Comparison of ENCODE assay signal across 9 cellular contexts in genomic region chr2:28395334-28396061, GRCh38. TPM values are rescaled to one million over a fixed set of nuclear protein-coding genes. Genes with fewer than 3 reads are reported as not detected.
DNase-seq lines count a peak whose midpoint lies in the region; ATAC-seq and TF ChIP-seq lines count a peak whose summit lies in the region.
"Had no signal": no experiment of that assay in that cellular context is flagged by ENCODE, and none has a peak within 500 bp of the region (broad histone marks: within the 10 kb centered on the region; RNA-seq: fewer than 3 reads in every experiment).

No MANE protein-coding gene starts in this region.

- H3K4me3 Mint-ChIP-seq in mesothelial cell of epicardium = no peak overlapping the region
- H3K4me3 Mint-ChIP-seq: central memory CD8-positive, alpha-beta T cell had no signal

- H3K9me3 ChIP-seq in Peyer's patch (no peaks in the 10 kb centered on the region), WERI-Rb-1 (ENCODE audit: severe bottlenecking) (no peaks in the 10 kb centered on the region)

- H3K27ac ChIP-seq in Peyer's patch (peak overlapping the region; percentile 83 to 100 (median 100)), WERI-Rb-1 (no peak overlapping the region)

- no peaks in the 10 kb centered on the region for H3K36me3 Mint-ChIP-seq in mesothelial cell of epicardium

- ATAC-seq in GM21786 (IDR thresholded peaks at IDR 0.05; ENCODE audit: unreplicated experiment) (no peak), GM18498 (IDR thresholded peaks at IDR 0.05; ENCODE audit: unreplicated experiment) (no peak)

- H3K4me3 ChIP-seq in Peyer's patch = peak overlapping the region; percentile 60 to 90 (median 80)
- H3K4me3 ChIP-seq in WERI-Rb-1 (ENCODE audit: low read depth, low read length) = no peak overlapping the region

- no peak overlapping the region for H3K27ac Mint-ChIP-seq in mesothelial cell of epicardium

- peaks cover 0 to 33% (median 10%) of the 10 kb centered on the region in 4 donors for H3K4me1 ChIP-seq in Peyer's patch

- no peaks in the 10 kb centered on the region for H3K27me3 ChIP-seq in Peyer's patch
- no peaks in the 10 kb centered on the region for H3K27me3 ChIP-seq in WERI-Rb-1 (ENCODE audit: insufficient read depth, low read depth, severe bottlenecking)

- no peaks in the 10 kb centered on the region for H3K27me3 Mint-ChIP-seq in mesothelial cell of epicardium (ENCODE audit: low read depth)
- H3K27me3 Mint-ChIP-seq: central memory CD8-positive, alpha-beta T cell had no signal

- DNase-seq in EH (ENCODE audit: low read depth) = peak; percentile 78
- DNase-seq in Peyer's patch = peak in 2 of 3 donors; percentile 72 to 73
- peak; percentile 85 for DNase-seq in fibroblast of peridontal ligament (ENCODE audit: extremely low read depth)
- DNase-seq in renal cortical epithelial cell (ENCODE audit: low read depth) = peak; percentile 65
- DNase-seq in WERI-Rb-1 = no peak
- no peak for DNase-seq in mesothelial cell of epicardium (ENCODE audit: low spot score in 2 of 2, unreplicated experiment in 2 of 2)

- H3K36me3 ChIP-seq in Peyer's patch = peaks cover 0 to 12% (median 0%) of the 10 kb centered on the region in 3 donors
- H3K36me3 ChIP-seq in WERI-Rb-1 = no peaks in the 10 kb centered on the region

- H3K4me1 Mint-ChIP-seq in mesothelial cell of epicardium = peaks cover 45% of the 10 kb centered on the region

- no peaks in the 10 kb centered on the region for H3K9me3 Mint-ChIP-seq in mesothelial cell of epicardium
- H3K9me3 Mint-ChIP-seq: central memory CD8-positive, alpha-beta T cell had no signal

- TF ChIP-seq CTCF in Peyer's patch (IDR thresholded peaks at IDR 0.05) (no peak), WERI-Rb-1 (IDR thresholded peaks at IDR 0.05; ENCODE audit: low read depth, low read length) (no peak), mesothelial cell of epicardium (IDR thresholded peaks at IDR 0.05; ENCODE audit: unreplicated experiment) (no peak)

- peak; percentile 71 to 72 for TF ChIP-seq POLR2A in Peyer's patch (IDR thresholded peaks at IDR 0.05)

RNA-seq across cellular contexts. Expression of gene FOSL2, which starts 2.8 kb away (rescaled TPM):
- total RNA-seq in Peyer's patch (100 to 1,000 TPM in 3 of 4 donors, 10 to 100 TPM in 1; 46.2 to 239 (median 207) TPM), renal cortical epithelial cell (128 and 349 TPM in 2 replicates), mesothelial cell of epicardium (60.3 to 62.3 TPM (median 60.5 TPM) in 3 replicates)

Comparison
In these comparisons a context has a peak if more than half of its experiments do, and no peak if none do; other contexts are left out.
1. DNase-seq: peak in EH (single experiment), Peyer's patch (2 of 3), fibroblast of peridontal ligament (single experiment) and renal cortical epithelial cell (single experiment); none in WERI-Rb-1 (single experiment) and mesothelial cell of epicardium (0 of 2).